In genomic region chr3:123476967-123477750, GRCh38 we compare ENCODE assay signal across 18 cellular contexts. TPM values are rescaled to one million over a fixed set of nuclear protein-coding genes. Genes with fewer than 3 reads are reported as not detected.
"Had no signal": no experiment of that assay in that cellular context is flagged by ENCODE, and none has a peak within 500 bp of the region (broad histone marks: within the 10 kb centered on the region; RNA-seq: fewer than 3 reads in every experiment).

No MANE protein-coding gene starts in this region.

- FAIRE-seq: kidney had no signal

- H3K79me2 ChIP-seq: hepatocyte had no signal

- H3K4me1 ChIP-seq: psoas muscle, sigmoid colon, suprapubic skin had no signal

- H3K9me3 ChIP-seq: psoas muscle, sigmoid colon, suprapubic skin had no signal

- ATAC-seq: activated T-cell treated with anti-CD3 and anti-CD28 coated beads, Interleukin-2, amount 50 U/mL, for 4 hours; left ventricle myocardium superior; psoas muscle had no signal

- H3K36me3 ChIP-seq: brain microvascular endothelial cell, sigmoid colon, suprapubic skin had no signal

- H3K4me3 ChIP-seq: hepatocyte, psoas muscle, sigmoid colon, suprapubic skin had no signal

- H2AFZ ChIP-seq: hepatocyte had no signal

- H3K27ac ChIP-seq: brain microvascular endothelial cell, hepatocyte, psoas muscle, sigmoid colon, suprapubic skin had no signal

- DNase-seq: activated CD4-positive, alpha-beta T cell treated with anti-CD3 and anti-CD28 coated beads, Interleukin-2, amount 50 U/mL, for 48 hours; activated CD4-positive, CD25-positive, alpha-beta regulatory T cell treated with anti-CD3 and anti-CD28 coated beads, Interleukin-2, amount 50 U/mL, for 72 hours; activated effector memory CD4-positive, alpha-beta T cell treated with anti-CD3 and anti-CD28 coated beads, Interleukin-2, amount 50 U/mL, for 16 hours; activated naive CD8-positive, alpha-beta T cell treated with anti-CD3 and anti-CD28 coated beads for 36 hours; activated T-cell treated with anti-CD3 and anti-CD28 coated beads, Interleukin-2, amount 50 U/mL, for 4 hours; brain microvascular endothelial cell; cerebellar nuclear complex; endodermal cell; erythroblast; kidney; left ventricle myocardium superior; nephron progenitor cell; psoas muscle; sigmoid colon; stimulated activated CD4-positive, alpha-beta T cell treated with anti-CD3 and anti-CD28 coated beads, Interleukin-2, amount 100 ng/mL, for 48 hours; stimulated activated naive CD4-positive, alpha-beta T cell treated with Interleukin-2 at 50 U/mL for 16 hours had no signal

- H3K4me2 ChIP-seq: hepatocyte had no signal

- H3K27me3 ChIP-seq: sigmoid colon, suprapubic skin had no signal

RNA-seq across cellular contexts. Expression of gene ADCY5, which starts 28.3 kb away (rescaled TPM):
- total RNA-seq: activated naive CD8-positive, alpha-beta T cell treated with anti-CD3 and anti-CD28 coated beads for 36 hours had no signal
